ENCODE assay signal across 26 cellular contexts in the genomic region with DNA sequence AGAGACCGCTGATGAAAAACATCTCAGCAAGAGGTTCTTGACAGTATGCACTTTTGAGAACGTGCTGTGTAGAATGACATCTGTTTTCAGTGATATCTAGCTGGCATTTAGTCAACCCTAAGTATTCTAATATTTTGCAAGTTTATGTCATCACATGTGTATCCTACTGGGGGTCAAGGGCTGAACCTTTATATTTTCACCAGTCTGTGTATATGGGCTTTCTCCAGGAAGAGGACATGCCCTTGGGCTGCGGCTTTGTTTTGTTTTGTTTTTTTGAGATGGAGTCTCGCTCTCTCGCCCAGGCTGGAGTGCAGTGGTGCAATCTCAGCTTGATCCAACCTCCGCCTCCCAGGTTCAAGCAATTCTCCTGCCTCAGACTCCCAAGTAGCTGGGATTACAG.
"Had no signal": no experiment of that assay in that cellular context is flagged by ENCODE, and none has a peak within 500 bp of the region (broad histone marks: within the 10 kb centered on the region; RNA-seq: fewer than 3 reads in every experiment).

No MANE protein-coding gene starts in this region.

- ATAC-seq: natural killer cell; psoas muscle; right lobe of liver; stimulated activated naive CD8-positive, alpha-beta T cell treated with anti-CD3 and anti-CD28 coated beads, Interleukin-15, amount 100 ng/mL, for 72 hours; stimulated activated naive CD8-positive, alpha-beta T cell treated with anti-CD3 and anti-CD28 coated beads, Interleukin-15, Interleukin-2, amounts not matched to agents 100 U/mL and 50 U/mL, for 24 hours; upper lobe of right lung had no signal

- H3K4me3 ChIP-seq: neural progenitor cell, ovary, psoas muscle, right lobe of liver, skin epidermis, smooth muscle cell, spleen, suprapubic skin, testis, tibial artery, transverse colon, upper lobe of right lung, uterus had no signal

- DNase-seq: natural killer cell; occipital lobe; ovary; posterior cingulate gyrus; psoas muscle; right cardiac atrium; right lobe of liver; spleen; stimulated activated CD4-positive, alpha-beta T cell treated with anti-CD3 and anti-CD28 coated beads, Interleukin-12 subunit alpha, Interleukin-12 subunit beta, amount 100 ng/mL, for 4 hours; stimulated activated CD4-positive, alpha-beta T cell treated with anti-CD3 and anti-CD28 coated beads, Interleukin-1b, Interleukin-23, amount 100 ng/mL, for 48 hours; stimulated activated CD4-positive, alpha-beta T cell treated with anti-CD3 and anti-CD28 coated beads, Interleukin-4, amount 100 ng/mL, for 1 hour; stimulated activated CD4-positive, alpha-beta T cell treated with anti-CD3 and anti-CD28 coated beads, Interleukin-4, amount 100 ng/mL, for 4 hours; stimulated activated CD8-positive, alpha-beta memory T cell treated with anti-CD3 and anti-CD28 coated beads, Interleukin-4, amount 100 ng/mL, for 48 hours; stimulated activated naive CD4-positive, alpha-beta T cell; stimulated activated naive CD8-positive, alpha-beta T cell treated with anti-CD3 and anti-CD28 coated beads, Interleukin-15, amount 100 ng/mL, for 72 hours; stimulated activated naive CD8-positive, alpha-beta T cell treated with anti-CD3 and anti-CD28 coated beads, Interleukin-15, Interleukin-2, amounts not matched to agents 100 U/mL and 50 U/mL, for 24 hours; substantia nigra; testis; tibial artery; transverse colon; upper lobe of right lung; uterus had no signal
